Comparison of ENCODE assay signal across 23 cellular contexts in the genomic region with DNA sequence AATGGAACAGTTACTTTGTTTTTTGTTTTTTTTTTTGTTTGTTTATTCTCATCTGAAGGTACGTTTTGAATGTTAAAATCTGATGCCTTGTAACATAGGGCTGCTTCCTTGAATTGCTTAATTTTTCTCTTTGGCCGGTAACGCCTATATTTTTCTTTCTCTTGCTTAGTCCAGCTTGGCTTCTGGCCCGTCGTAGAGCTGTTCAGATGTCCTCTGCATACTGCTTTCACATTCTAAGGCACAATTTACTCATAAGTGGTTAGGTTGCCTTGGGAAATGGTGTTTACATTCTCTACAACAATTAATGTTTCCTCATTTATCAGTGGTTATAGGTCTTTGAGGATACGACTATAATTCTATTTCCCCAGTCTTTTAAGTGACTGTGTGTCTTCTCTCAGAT.
DNase-seq lines count a peak whose midpoint lies in the region; ATAC-seq and TF ChIP-seq lines count a peak whose summit lies in the region.
"Had no signal": no experiment of that assay in that cellular context is flagged by ENCODE, and none has a peak within 500 bp of the region (broad histone marks: within the 10 kb centered on the region; RNA-seq: fewer than 3 reads in every experiment).

No MANE protein-coding gene starts in this region.

- ATAC-seq in activated naive CD8-positive, alpha-beta T cell treated with anti-CD3 and anti-CD28 coated beads, Interleukin-2, amount 50 U/mL, for 24 hours, result no peak
- ATAC-seq: gastroesophageal sphincter, Panc1, upper lobe of right lung had no signal

- no peak for DNase-seq in activated naive CD8-positive, alpha-beta T cell treated with anti-CD3 and anti-CD28 coated beads, Interleukin-2, amount 50 U/mL, for 24 hours
- DNase-seq in cardiac fibroblast (ENCODE audit: low read depth in 2 of 2) (peak; percentile 32 to 36), iris pigment epithelial cell (ENCODE audit: low read depth) (peak; percentile 79), NCI-H2196 (lab: John Stamatoyannopoulos, UW; ENCODE audit: unreplicated experiment) (no peak), NCI-H2029 treated with DMSO at 0.1 percent for 48 hours (lab: John Stamatoyannopoulos, UW) (no peak)
- no peak for DNase-seq in stimulated activated CD4-positive, alpha-beta T cell treated with anti-CD3 and anti-CD28 coated beads, Interleukin-4, amount 100 ng/mL, for 1 hour
- DNase-seq: ACHN, DMS153, hippocampal formation, immature natural killer cell, naive B cell, NCI-H1694, NCI-H524, SIG-M5, T-helper 9 cell, upper lobe of right lung, WERI-Rb-1 had no signal

- no peaks in the 10 kb centered on the region for H3K27me3 ChIP-seq in subcutaneous abdominal adipose tissue (ENCODE audit: control insufficient read depth in 5 of 5, insufficient read depth in 4 of 5, low read length in 5 of 5)
- H3K27me3 ChIP-seq: gastroesophageal sphincter, upper lobe of right lung had no signal

- no peaks in the 10 kb centered on the region for H3K9me3 Mint-ChIP-seq in activated naive CD8-positive, alpha-beta T cell (ENCODE audit: low read depth)
- H3K9me3 Mint-ChIP-seq in activated naive CD8-positive, alpha-beta T cell treated with anti-CD3 and anti-CD28 coated beads, Interleukin-2, amount 50 U/mL, for 24 hours, result no peaks in the 10 kb centered on the region
- H3K9me3 Mint-ChIP-seq: immature natural killer cell, naive B cell had no signal

- no peaks in the 10 kb centered on the region for H3K27me3 Mint-ChIP-seq in activated naive CD8-positive, alpha-beta T cell
- H3K27me3 Mint-ChIP-seq in activated naive CD8-positive, alpha-beta T cell treated with anti-CD3 and anti-CD28 coated beads, Interleukin-2, amount 50 U/mL, for 24 hours, result no peaks in the 10 kb centered on the region
- H3K27me3 Mint-ChIP-seq: brain, naive B cell had no signal

- peaks cover 0 to 2% (median 1%) of the 10 kb centered on the region in 5 donors for H3K4me1 ChIP-seq in subcutaneous abdominal adipose tissue (ENCODE audit: control insufficient read depth in 5 of 5, insufficient read depth in 5 of 5, low read length in 5 of 5)

- H3K4me1 Mint-ChIP-seq in activated naive CD8-positive, alpha-beta T cell (ENCODE audit: low read depth), result peaks cover 22% of the 10 kb centered on the region
- peaks cover 16% of the 10 kb centered on the region for H3K4me1 Mint-ChIP-seq in activated naive CD8-positive, alpha-beta T cell treated with anti-CD3 and anti-CD28 coated beads, Interleukin-2, amount 50 U/mL, for 24 hours

- peak overlapping the region; percentile 28 for H3K27ac Mint-ChIP-seq in activated naive CD8-positive, alpha-beta T cell
- no peak overlapping the region for H3K27ac Mint-ChIP-seq in activated naive CD8-positive, alpha-beta T cell treated with anti-CD3 and anti-CD28 coated beads, Interleukin-2, amount 50 U/mL, for 24 hours
- H3K27ac Mint-ChIP-seq: brain, mesothelial cell of epicardium had no signal

- H3K4me3 ChIP-seq in cardiac fibroblast (replicated peaks in 1 of 2; ENCODE audit: low read depth in 2 of 2, low read length in 2 of 2), result no peak overlapping the region
- no peak overlapping the region for H3K4me3 ChIP-seq in subcutaneous abdominal adipose tissue (ENCODE audit: low read depth in 1 of 5, low read length in 5 of 5)
- H3K4me3 ChIP-seq: gastroesophageal sphincter, upper lobe of right lung had no signal

- no peak for TF ChIP-seq CTCF in cardiac fibroblast (IDR thresholded peaks at IDR 0.05; ENCODE audit: low read depth, low read length)

- no peak overlapping the region for H3K9ac ChIP-seq in subcutaneous abdominal adipose tissue (ENCODE audit: low read length in 5 of 5)

- H3K27ac ChIP-seq in subcutaneous abdominal adipose tissue (ENCODE audit: low read depth, low read length), result peak overlapping the region; percentile 27
- H3K27ac ChIP-seq: upper lobe of right lung, WERI-Rb-1 had no signal

- H3K36me3 ChIP-seq in subcutaneous abdominal adipose tissue (ENCODE audit: control insufficient read depth in 5 of 5, insufficient read depth in 5 of 5, low read length in 5 of 5), result peaks cover 12 to 52% (median 32%) of the 10 kb centered on the region in 5 donors

- H3K36me3 Mint-ChIP-seq in activated naive CD8-positive, alpha-beta T cell, result peaks cover 4% of the 10 kb centered on the region
- H3K36me3 Mint-ChIP-seq in activated naive CD8-positive, alpha-beta T cell treated with anti-CD3 and anti-CD28 coated beads, Interleukin-2, amount 50 U/mL, for 24 hours (ENCODE audit: low read depth), result peaks cover 50% of the 10 kb centered on the region
- H3K36me3 Mint-ChIP-seq: naive B cell had no signal

- no peaks in the 10 kb centered on the region for H3K9me3 ChIP-seq in subcutaneous abdominal adipose tissue (ENCODE audit: control insufficient read depth in 5 of 5, low read length in 5 of 5)
- H3K9me3 ChIP-seq: gastroesophageal sphincter, upper lobe of right lung had no signal

- H3K4me3 Mint-ChIP-seq in activated naive CD8-positive, alpha-beta T cell, result no peak overlapping the region
- H3K4me3 Mint-ChIP-seq in activated naive CD8-positive, alpha-beta T cell treated with anti-CD3 and anti-CD28 coated beads, Interleukin-2, amount 50 U/mL, for 24 hours, result no peak overlapping the region
- H3K4me3 Mint-ChIP-seq: brain, immature natural killer cell, mesothelial cell of epicardium, naive B cell had no signal

Comparison
In these comparisons a context has a peak if more than half of its experiments do, and no peak if none do; other contexts are left out.
1. DNase-seq: peak in cardiac fibroblast (2 of 2) and iris pigment epithelial cell (single experiment); none in activated naive CD8-positive, alpha-beta T cell treated with anti-CD3 and anti-CD28 coated beads, Interleukin-2, amount 50 U/mL, for 24 hours (single experiment), NCI-H2196 (single experiment), NCI-H2029 treated with DMSO at 0.1 percent for 48 hours (single experiment) and stimulated activated CD4-positive, alpha-beta T cell treated with anti-CD3 and anti-CD28 coated beads, Interleukin-4, amount 100 ng/mL, for 1 hour (single experiment).